Comparison of ENCODE assay signal across 2 cellular contexts in the genomic region with DNA sequence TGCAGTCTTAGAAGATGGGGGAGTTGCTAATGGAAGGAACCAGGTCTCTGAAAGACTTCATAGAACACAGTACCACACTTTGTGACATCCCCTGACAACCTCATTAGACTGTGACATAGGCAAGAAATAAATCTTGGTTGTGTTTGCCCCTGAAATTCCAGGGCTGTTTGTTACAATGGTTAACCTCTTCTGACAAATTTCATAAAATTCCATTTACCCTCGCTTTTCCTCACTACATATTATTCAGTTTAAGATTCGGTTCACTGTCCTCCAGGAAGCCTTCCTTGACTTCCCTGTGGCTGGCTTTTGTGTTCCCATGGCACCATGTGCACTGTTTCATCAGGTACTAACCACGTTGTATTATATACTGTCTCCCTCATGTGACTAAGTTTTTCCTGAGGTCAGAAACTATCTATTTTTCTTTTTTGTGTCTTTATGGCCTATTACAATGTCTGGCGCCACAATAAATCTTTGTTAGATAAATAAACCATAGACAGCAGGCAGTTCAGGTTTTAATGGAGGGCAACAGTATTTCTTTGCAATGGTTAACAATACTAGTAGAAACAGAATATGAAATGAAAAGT.
TF ChIP-seq lines count a peak whose summit lies in the region.

No MANE protein-coding gene starts in this region.

TF ChIP-seq in HEK293, 187 proteins besides CTCF, POLR2A, EP300 and RAD21 (continues in another document):
- TF ChIP-seq ZNF843 (tag by site-specific recombination; IDR thresholded peaks at IDR 0.05) (no peak), ZNF433 (tag by site-specific recombination; IDR thresholded peaks at IDR 0.05; ENCODE audit: low read depth) (no peak), KLF8 (tag by site-specific recombination; IDR thresholded peaks at IDR 0.05) (no peak), ZNF169 (tag by site-specific recombination; IDR thresholded peaks at IDR 0.05) (no peak), ZBTB48 (tag by site-specific recombination; IDR thresholded peaks at IDR 0.05) (no peak), OSR2 (tag by site-specific recombination; IDR thresholded peaks at IDR 0.05) (no peak), ZNF266 (tag by site-specific recombination; IDR thresholded peaks at IDR 0.05; ENCODE audit: low read depth) (no peak), SETDB1 (IDR thresholded peaks at IDR 0.05; ENCODE audit: insufficient read length, low read length) (peak; percentile 61), ZNF174 (tag by site-specific recombination; IDR thresholded peaks at IDR 0.05) (no peak), ZNF394 (tag by site-specific recombination; IDR thresholded peaks at IDR 0.05; ENCODE audit: borderline replicate concordance) (no peak), ZNF292 (tag by site-specific recombination; IDR thresholded peaks at IDR 0.05; ENCODE audit: borderline replicate concordance, low read depth) (no peak), ZNF837 (tag by site-specific recombination; IDR thresholded peaks at IDR 0.05) (no peak), MEIS1 (CRISPR knock-in tag; IDR thresholded peaks at IDR 0.05; ENCODE audit: borderline replicate concordance) (peak; percentile 47; the same call in 1 of the 2 replicates), FEZF1 (tag by site-specific recombination; IDR thresholded peaks at IDR 0.05) (no peak), GLIS2 (tag by site-specific recombination; IDR thresholded peaks at IDR 0.05) (no peak), ZNF707 (tag by site-specific recombination; IDR thresholded peaks at IDR 0.05) (no peak), ZNF561 (tag by site-specific recombination; IDR thresholded peaks at IDR 0.05; ENCODE audit: borderline replicate concordance) (no peak), GFI1B (tag by site-specific recombination; IDR thresholded peaks at IDR 0.05) (no peak), ZNF510 (tag by site-specific recombination; IDR thresholded peaks at IDR 0.05; ENCODE audit: insufficient replicate concordance) (no peak), TRIM28 (IDR thresholded peaks at IDR 0.05; ENCODE audit: borderline replicate concordance, low read length) (peak; percentile 72), ZNF768 (tag by site-specific recombination; IDR thresholded peaks at IDR 0.05) (no peak), ZNF221 (tag by site-specific recombination; IDR thresholded peaks at IDR 0.05; ENCODE audit: borderline replicate concordance) (no peak), ZNF670 (tag by site-specific recombination; IDR thresholded peaks at IDR 0.05; ENCODE audit: low read depth) (no peak), GLI4 (tag by site-specific recombination; IDR thresholded peaks at IDR 0.05) (no peak), ZNF626 (tag by site-specific recombination; IDR thresholded peaks at IDR 0.05) (no peak)
- TF ChIP-seq, protein P1, sequence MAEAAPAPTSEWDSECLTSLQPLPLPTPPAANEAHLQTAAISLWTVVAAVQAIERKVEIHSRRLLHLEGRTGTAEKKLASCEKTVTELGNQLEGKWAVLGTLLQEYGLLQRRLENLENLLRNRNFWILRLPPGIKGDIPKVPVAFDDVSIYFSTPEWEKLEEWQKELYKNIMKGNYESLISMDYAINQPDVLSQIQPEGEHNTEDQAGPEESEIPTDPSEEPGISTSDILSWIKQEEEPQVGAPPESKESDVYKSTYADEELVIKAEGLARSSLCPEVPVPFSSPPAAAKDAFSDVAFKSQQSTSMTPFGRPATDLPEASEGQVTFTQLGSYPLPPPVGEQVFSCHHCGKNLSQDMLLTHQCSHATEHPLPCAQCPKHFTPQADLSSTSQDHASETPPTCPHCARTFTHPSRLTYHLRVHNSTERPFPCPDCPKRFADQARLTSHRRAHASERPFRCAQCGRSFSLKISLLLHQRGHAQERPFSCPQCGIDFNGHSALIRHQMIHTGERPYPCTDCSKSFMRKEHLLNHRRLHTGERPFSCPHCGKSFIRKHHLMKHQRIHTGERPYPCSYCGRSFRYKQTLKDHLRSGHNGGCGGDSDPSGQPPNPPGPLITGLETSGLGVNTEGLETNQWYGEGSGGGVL (tag by site-specific recombination; IDR thresholded peaks at IDR 0.05) = no peak
- TF ChIP-seq, protein P2, sequence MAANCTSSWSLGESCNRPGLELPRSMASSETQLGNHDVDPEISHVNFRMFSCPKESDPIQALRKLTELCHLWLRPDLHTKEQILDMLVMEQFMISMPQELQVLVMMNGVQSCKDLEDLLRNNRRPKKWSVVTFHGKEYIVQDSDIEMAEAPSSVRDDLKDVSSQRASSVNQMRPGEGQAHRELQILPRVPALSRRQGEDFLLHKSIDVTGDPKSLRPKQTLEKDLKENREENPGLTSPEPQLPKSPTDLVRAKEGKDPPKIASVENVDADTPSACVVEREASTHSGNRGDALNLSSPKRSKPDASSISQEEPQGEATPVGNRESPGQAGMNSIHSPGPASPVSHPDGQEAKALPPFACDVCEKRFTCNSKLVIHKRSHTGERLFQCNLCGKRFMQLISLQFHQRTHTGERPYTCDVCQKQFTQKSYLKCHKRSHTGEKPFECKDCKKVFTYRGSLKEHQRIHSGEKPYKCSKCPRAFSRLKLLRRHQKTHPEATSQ (tag by site-specific recombination; IDR thresholded peaks at IDR 0.05) = no peak
- TF ChIP-seq, protein P3, sequence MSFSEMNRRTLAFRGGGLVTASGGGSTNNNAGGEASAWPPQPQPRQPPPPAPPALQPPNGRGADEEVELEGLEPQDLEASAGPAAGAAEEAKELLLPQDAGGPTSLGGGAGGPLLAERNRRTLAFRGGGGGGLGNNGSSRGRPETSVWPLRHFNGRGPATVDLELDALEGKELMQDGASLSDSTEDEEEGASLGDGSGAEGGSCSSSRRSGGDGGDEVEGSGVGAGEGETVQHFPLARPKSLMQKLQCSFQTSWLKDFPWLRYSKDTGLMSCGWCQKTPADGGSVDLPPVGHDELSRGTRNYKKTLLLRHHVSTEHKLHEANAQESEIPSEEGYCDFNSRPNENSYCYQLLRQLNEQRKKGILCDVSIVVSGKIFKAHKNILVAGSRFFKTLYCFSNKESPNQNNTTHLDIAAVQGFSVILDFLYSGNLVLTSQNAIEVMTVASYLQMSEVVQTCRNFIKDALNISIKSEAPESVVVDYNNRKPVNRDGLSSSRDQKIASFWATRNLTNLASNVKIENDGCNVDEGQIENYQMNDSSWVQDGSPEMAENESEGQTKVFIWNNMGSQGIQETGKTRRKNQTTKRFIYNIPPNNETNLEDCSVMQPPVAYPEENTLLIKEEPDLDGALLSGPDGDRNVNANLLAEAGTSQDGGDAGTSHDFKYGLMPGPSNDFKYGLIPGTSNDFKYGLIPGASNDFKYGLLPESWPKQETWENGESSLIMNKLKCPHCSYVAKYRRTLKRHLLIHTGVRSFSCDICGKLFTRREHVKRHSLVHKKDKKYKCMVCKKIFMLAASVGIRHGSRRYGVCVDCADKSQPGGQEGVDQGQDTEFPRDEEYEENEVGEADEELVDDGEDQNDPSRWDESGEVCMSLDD (tag by site-specific recombination; IDR thresholded peaks at IDR 0.05) = no peak

TF ChIP-seq in endothelial cell of umbilical vein, 7 proteins besides CTCF, POLR2A, EP300 and RAD21:
- TF ChIP-seq FOS (IDR thresholded peaks at IDR 0.05; ENCODE audit: borderline replicate concordance, insufficient read depth, low read length) = no peak
- TF ChIP-seq POLR2AphosphoS5 (IDR thresholded peaks at IDR 0.05; ENCODE audit: insufficient read depth, low read depth, low read length) = no peak
- no peak for TF ChIP-seq MYC (IDR thresholded peaks at IDR 0.05; ENCODE audit: low read depth, low read length)
- TF ChIP-seq GATA2 (IDR thresholded peaks at IDR 0.05; ENCODE audit: insufficient read depth, insufficient read length, low read depth, low read length) = no peak
- no peak for TF ChIP-seq JUN (IDR thresholded peaks at IDR 0.05; ENCODE audit: borderline replicate concordance, insufficient read depth, insufficient read length, low read depth)
- no peak for TF ChIP-seq EZH2 (IDR thresholded peaks at IDR 0.05; ENCODE audit: borderline replicate concordance, low read depth, low read length, severe bottlenecking)
- TF ChIP-seq, protein P4, sequence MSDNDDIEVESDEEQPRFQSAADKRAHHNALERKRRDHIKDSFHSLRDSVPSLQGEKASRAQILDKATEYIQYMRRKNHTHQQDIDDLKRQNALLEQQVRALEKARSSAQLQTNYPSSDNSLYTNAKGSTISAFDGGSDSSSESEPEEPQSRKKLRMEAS (IDR thresholded peaks at IDR 0.05; ENCODE audit: insufficient read depth, insufficient read length) = no peak
TF ChIP-seq in endothelial cell of umbilical vein: peak in this region for 0.
